1 cellular context compared by ENCODE assay signal in the genomic region with DNA sequence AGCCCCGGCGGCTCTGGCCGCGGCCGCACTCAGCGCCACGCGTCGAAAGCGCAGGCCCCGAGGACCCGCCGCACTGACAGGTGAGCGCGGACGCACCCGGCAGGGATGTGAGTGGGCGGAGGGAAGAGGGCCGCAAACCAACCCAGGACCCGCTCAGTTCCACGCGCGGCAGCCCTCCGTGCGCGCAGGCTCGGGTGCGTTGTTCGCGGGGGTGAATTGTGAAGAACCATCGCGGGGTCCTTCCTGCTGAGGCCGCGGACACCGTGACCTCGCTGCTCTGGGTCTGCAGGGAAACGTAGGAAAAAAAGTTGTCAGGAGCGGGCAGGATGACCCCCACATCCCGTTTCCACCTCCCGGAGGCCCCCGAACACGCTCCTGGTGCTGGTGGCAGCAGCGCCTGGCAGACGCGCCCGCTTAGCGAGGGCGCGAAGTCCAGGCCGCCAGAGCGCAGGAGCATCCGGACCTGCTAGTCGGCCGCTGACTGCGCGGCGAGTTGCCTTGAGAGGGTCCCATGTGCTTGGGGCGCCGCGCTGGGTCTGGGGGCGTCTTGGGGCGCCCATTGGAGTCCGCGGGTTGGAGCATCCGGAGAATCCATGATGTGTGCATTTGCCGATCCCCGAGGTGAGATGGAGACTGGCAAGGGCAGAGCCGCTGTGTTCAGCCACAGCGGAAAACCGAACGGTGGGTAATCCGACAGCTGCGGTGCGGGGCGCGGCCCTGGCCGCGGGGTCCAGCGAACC.
TF ChIP-seq lines count a peak whose summit lies in the region.

No MANE protein-coding gene starts in this region.

TF ChIP-seq in IMR-90, 13 proteins besides CTCF, POLR2A, EP300 and RAD21:
- TF ChIP-seq NFE2L2 (IDR thresholded peaks at IDR 0.05; ENCODE audit: low read depth, low read length), result no peak
- no peak for TF ChIP-seq FOS (IDR thresholded peaks at IDR 0.05; ENCODE audit: low read depth, low read length)
- no peak for TF ChIP-seq BHLHE40 (IDR thresholded peaks at IDR 0.05; ENCODE audit: low read depth, low read length)
- TF ChIP-seq RCOR1 (IDR thresholded peaks at IDR 0.05; ENCODE audit: insufficient replicate concordance, low read length), result no peak
- TF ChIP-seq MXI1 (IDR thresholded peaks at IDR 0.05; ENCODE audit: borderline replicate concordance, low read depth, low read length), result no peak
- no peak for TF ChIP-seq MAZ (IDR thresholded peaks at IDR 0.05; ENCODE audit: borderline replicate concordance, low read depth, low read length)
- TF ChIP-seq CHD1 (IDR thresholded peaks at IDR 0.05; ENCODE audit: low read depth, low read length), result no peak; the same call in 1 of the 2 replicates
- TF ChIP-seq, protein P1, sequence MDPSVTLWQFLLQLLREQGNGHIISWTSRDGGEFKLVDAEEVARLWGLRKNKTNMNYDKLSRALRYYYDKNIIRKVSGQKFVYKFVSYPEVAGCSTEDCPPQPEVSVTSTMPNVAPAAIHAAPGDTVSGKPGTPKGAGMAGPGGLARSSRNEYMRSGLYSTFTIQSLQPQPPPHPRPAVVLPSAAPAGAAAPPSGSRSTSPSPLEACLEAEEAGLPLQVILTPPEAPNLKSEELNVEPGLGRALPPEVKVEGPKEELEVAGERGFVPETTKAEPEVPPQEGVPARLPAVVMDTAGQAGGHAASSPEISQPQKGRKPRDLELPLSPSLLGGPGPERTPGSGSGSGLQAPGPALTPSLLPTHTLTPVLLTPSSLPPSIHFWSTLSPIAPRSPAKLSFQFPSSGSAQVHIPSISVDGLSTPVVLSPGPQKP (IDR thresholded peaks at IDR 0.05; ENCODE audit: borderline replicate concordance, low read depth, low read length), result no peak
- no peak for TF ChIP-seq RFX5 (IDR thresholded peaks at IDR 0.05; ENCODE audit: low read depth, low read length)
- TF ChIP-seq, protein P2, sequence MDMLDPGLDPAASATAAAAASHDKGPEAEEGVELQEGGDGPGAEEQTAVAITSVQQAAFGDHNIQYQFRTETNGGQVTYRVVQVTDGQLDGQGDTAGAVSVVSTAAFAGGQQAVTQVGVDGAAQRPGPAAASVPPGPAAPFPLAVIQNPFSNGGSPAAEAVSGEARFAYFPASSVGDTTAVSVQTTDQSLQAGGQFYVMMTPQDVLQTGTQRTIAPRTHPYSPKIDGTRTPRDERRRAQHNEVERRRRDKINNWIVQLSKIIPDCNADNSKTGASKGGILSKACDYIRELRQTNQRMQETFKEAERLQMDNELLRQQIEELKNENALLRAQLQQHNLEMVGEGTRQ (IDR thresholded peaks at IDR 0.05; ENCODE audit: low read depth, low read length), result no peak
- no peak for TF ChIP-seq MAFK (IDR thresholded peaks at IDR 0.05; ENCODE audit: low read depth, low read length)
- TF ChIP-seq SMC3 (IDR thresholded peaks at IDR 0.05; ENCODE audit: low read depth, low read length), result no peak
- TF ChIP-seq CEBPB (IDR thresholded peaks at IDR 0.05; ENCODE audit: low read depth, low read length), result no peak
